In the genomic region with DNA sequence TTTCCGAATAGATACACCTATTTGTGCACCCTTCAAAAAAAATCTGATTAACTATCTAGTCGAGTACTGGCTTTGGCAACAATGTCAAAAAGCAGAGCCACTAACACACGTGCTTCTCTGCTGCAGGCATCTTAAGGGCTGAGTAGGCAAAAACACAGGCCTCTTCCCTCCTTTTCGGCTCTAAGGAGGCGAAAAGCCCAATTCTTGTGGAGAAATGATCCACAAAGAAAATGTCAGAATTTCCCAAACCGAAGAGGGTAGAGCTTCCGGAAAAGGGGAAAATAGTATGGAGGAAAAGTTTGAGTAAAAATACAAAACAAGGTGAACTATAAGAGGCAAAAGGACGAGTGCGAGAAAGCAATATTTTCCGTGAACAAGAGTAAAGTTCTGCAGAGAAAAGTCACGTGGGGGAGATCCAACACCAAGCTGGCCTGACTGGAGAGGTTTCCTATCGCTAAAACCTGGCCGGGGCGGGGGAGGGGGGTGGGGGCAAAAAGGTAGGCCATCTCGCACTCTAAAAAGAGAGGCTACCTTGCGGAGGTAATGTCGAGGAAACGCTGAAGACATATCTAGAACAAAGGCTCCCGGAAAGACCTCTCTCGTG, we compare ENCODE assay signal across 8 cellular contexts. TPM values are rescaled to one million over a fixed set of nuclear protein-coding genes. Genes with fewer than 3 reads are reported as not detected.
DNase-seq lines count a peak whose midpoint lies in the region; ATAC-seq and TF ChIP-seq lines count a peak whose summit lies in the region.

No MANE protein-coding gene starts in this region.

- intact Hi-C loops in thyroid gland (cut with DNase I) = loop anchor here (10.0 kb wide), 1 partner anchor 855 kb away; a partner anchor contains a TSS

- H3K36me3 ChIP-seq in thyroid gland = peaks cover 12 to 24% of the 10 kb centered on the region in 2 donors

- no peaks in the 10 kb centered on the region for H3K27me3 ChIP-seq in thyroid gland

- peak overlapping the region; percentile 76 for H3K27ac ChIP-seq in cingulate gyrus (ENCODE audit: low read depth, low read length)
- peak overlapping the region; percentile 86 to 92 (median 90) for H3K27ac ChIP-seq in thyroid gland

- peaks cover 19 to 23% of the 10 kb centered on the region in 2 donors for H3K4me1 ChIP-seq in thyroid gland

- peak; percentile 9 for ATAC-seq in HG02678 (IDR thresholded peaks at IDR 0.05; ENCODE audit: unreplicated experiment)

- peak; percentile 7 for DNase-seq in activated gamma-delta T cell treated with Interleukin-2 at 50 U/mL for 16 hours
- DNase-seq in activated gamma-delta T cell (lab: John Stamatoyannopoulos, UW) = no peak
- peak; percentile 61 for DNase-seq in RKO (ENCODE audit: low spot score)
- DNase-seq in medulla oblongata (ENCODE audit: extremely low spot score) = peak; percentile 32
- peak; percentile 6 to 10 for DNase-seq in thyroid gland
- no peak for DNase-seq in hepatic stellate cell (ENCODE audit: low spot score)

- WGBS in thyroid gland, 2 donors = 0% methylated on average over 20 of the region's 20 CpGs

- no peaks in the 10 kb centered on the region for H3K9me3 ChIP-seq in thyroid gland

- peak overlapping the region; percentile 77 to 95 (median 83) for H3K4me3 ChIP-seq in thyroid gland (replicated peaks in 1 of 3)

- no peak for TF ChIP-seq CTCF in thyroid gland (IDR thresholded peaks at IDR 0.05)

- TF ChIP-seq POLR2A in thyroid gland (IDR thresholded peaks at IDR 0.05) = no peak

RNA-seq across cellular contexts. Expression of a gene that starts 0.6 kb away (rescaled TPM):
- 100 to 1,000 TPM in 1 of 4 donors, 10 to 100 TPM in 3; 67.3 to 125 (median 93.7) TPM for total RNA-seq in thyroid gland

RNA-seq across cellular contexts. Expression of a gene that starts 32.7 kb away (rescaled TPM):
- total RNA-seq in thyroid gland = 1 to 10 TPM in 3 of 4 donors, under 1 TPM in 1; 0.39 to 6.4 (median 2.1) TPM

Comparison
In these comparisons a context has a peak if more than half of its experiments do, and no peak if none do; other contexts are left out.
1. DNase-seq: peak in activated gamma-delta T cell treated with Interleukin-2 at 50 U/mL for 16 hours (single experiment), RKO (single experiment), medulla oblongata (single experiment) and thyroid gland (2 of 2); none in activated gamma-delta T cell (single experiment) and hepatic stellate cell (single experiment).